Comparison of ENCODE assay signal across 24 cellular contexts in genomic region chr9:91700475-91700874, GRCh38.
DNase-seq lines count a peak whose midpoint lies in the region; ATAC-seq, FAIRE-seq and TF ChIP-seq lines count a peak whose summit lies in the region.
"Had no signal": no experiment of that assay in that cellular context is flagged by ENCODE, and none has a peak within 500 bp of the region (broad histone marks: within the 10 kb centered on the region; RNA-seq: fewer than 3 reads in every experiment).

No MANE protein-coding gene starts in this region.

- H3K4me2 ChIP-seq in HepG2 (ENCODE audit: low read depth, low read length): no peak overlapping the region
- H3K4me2 ChIP-seq in K562 (ENCODE audit: insufficient read depth, low read length): no peak overlapping the region
- H3K4me2 ChIP-seq in SK-N-SH: no peak overlapping the region
- H3K4me2 ChIP-seq: BLaER1 had no signal

- peaks cover 8% of the 10 kb centered on the region for H3K9me3 ChIP-seq in HepG2 (ENCODE audit: low read length)
- no peaks in the 10 kb centered on the region for H3K9me3 ChIP-seq in right lobe of liver
- no peaks in the 10 kb centered on the region for H3K9me3 ChIP-seq in K562 (replicated peaks; ENCODE audit: control insufficient read depth, insufficient read depth, low read depth, low read length)
- H3K9me3 ChIP-seq in SK-N-SH: no peaks in the 10 kb centered on the region
- H3K9me3 ChIP-seq: BE2C had no signal

- H2AFZ ChIP-seq in HepG2 (ENCODE audit: low read length): no peak overlapping the region
- no peak overlapping the region for H2AFZ ChIP-seq in K562 (ENCODE audit: low read depth, low read length)
- no peak overlapping the region for H2AFZ ChIP-seq in SK-N-SH (ENCODE audit: low read depth)

- no peak overlapping the region for H3K9ac ChIP-seq in HepG2 (ENCODE audit: insufficient read depth, low read depth, low read length)
- H3K9ac ChIP-seq in K562 (ENCODE audit: insufficient read depth in 1 of 2, low read depth in 2 of 2, low read length in 2 of 2): no peak overlapping the region
- no peak overlapping the region for H3K9ac ChIP-seq in SK-N-SH
- H3K9ac ChIP-seq: BLaER1 had no signal

- H3K27me3 ChIP-seq in HepG2 (ENCODE audit: control insufficient read depth in 1 of 2, insufficient read depth in 2 of 2, low read length in 2 of 2) (peaks cover 1 to 6% of the 10 kb centered on the region in 2 experiments; a peak in 1 of 5 replicates), right lobe of liver (no peaks in the 10 kb centered on the region), K562 (ENCODE audit: control insufficient read depth in 2 of 2, insufficient read depth in 2 of 2, low read length in 2 of 2) (peaks cover 3 to 8% of the 10 kb centered on the region in 2 experiments; a peak in 2 of 5 replicates), SK-N-SH (ENCODE audit: insufficient read depth) (no peaks in the 10 kb centered on the region)
- H3K27me3 ChIP-seq: BE2C, BLaER1 had no signal

- H3K9me1 ChIP-seq in K562 (ENCODE audit: control insufficient read depth, insufficient read depth, low read length): no peaks in the 10 kb centered on the region

- TF ChIP-seq EP300 in HepG2 (IDR thresholded peaks at IDR 0.05; ENCODE audit: low read depth in 2 of 2, low read length in 2 of 2) (no peak), HepG2 (CRISPR knock-in tag; IDR thresholded peaks at IDR 0.05; ENCODE audit: borderline replicate concordance) (no peak), K562 (IDR thresholded peaks at IDR 0.05; ENCODE audit: low read length) (no peak), SK-N-SH (IDR thresholded peaks at IDR 0.05; ENCODE audit: borderline replicate concordance in 1 of 2, low read depth in 1 of 2, low read length in 1 of 2) (no peak)

- H3K27ac ChIP-seq in HepG2 (ENCODE audit: extremely low read length, insufficient read depth, low read length) (no peak overlapping the region), right lobe of liver (no peak overlapping the region), K562 (ENCODE audit: extremely low read depth, low read depth, low read length) (no peak overlapping the region), SK-N-SH (ENCODE audit: low read depth in 2 of 2, low read length in 1 of 2) (no peak overlapping the region)
- H3K27ac ChIP-seq: 22Rv1, BLaER1 had no signal

- H3F3A ChIP-seq in SK-N-SH (replicated peaks; ENCODE audit: insufficient read depth): no peaks in the 10 kb centered on the region

- H4K20me1 ChIP-seq in HepG2 (ENCODE audit: insufficient read depth, low read length) (no peaks in the 10 kb centered on the region), K562 (replicated peaks; ENCODE audit: control insufficient read depth, insufficient read depth, low read length) (no peaks in the 10 kb centered on the region), SK-N-SH (ENCODE audit: insufficient read depth) (no peaks in the 10 kb centered on the region)
- H4K20me1 ChIP-seq: BLaER1 had no signal

- BruUV-seq in HepG2 (replicated peaks; lab: Mats Ljungman, UMichigan) (no TSS peak), K562 (replicated peaks; lab: Mats Ljungman, UMichigan) (no TSS peak)

- TF ChIP-seq RAD21 in HepG2 (CRISPR knock-in tag; IDR thresholded peaks at IDR 0.05): no peak
- no peak for TF ChIP-seq RAD21 in K562 (CRISPR knock-in tag; conservative IDR thresholded peaks at IDR 0.05 in 1 of 2, IDR thresholded peaks at IDR 0.05 in 1 of 2)
- TF ChIP-seq RAD21 in SK-N-SH (IDR thresholded peaks at IDR 0.05; ENCODE audit: low read length): no peak

- FAIRE-seq in HepG2 (lab: Jason Lieb, UNC) (no peak), K562 (lab: Jason Lieb, UNC) (no peak)
- FAIRE-seq: GM12878, GM12892, GM18507 had no signal

- H3K4me3 ChIP-seq in HepG2 (replicated peaks in 1 of 3; ENCODE audit: insufficient read depth in 1 of 3, low read depth in 2 of 3, low read length in 3 of 3): no peak overlapping the region
- no peak overlapping the region for H3K4me3 ChIP-seq in right lobe of liver
- H3K4me3 ChIP-seq in K562: no peak overlapping the region
- H3K4me3 ChIP-seq in SK-N-SH (ENCODE audit: low read depth in 2 of 2, low read length in 1 of 2): no peak overlapping the region
- H3K4me3 ChIP-seq: BLaER1, GM12878 had no signal

- CTCF ChIA-PET in HepG2 (lab: Yijun Ruan, JAX; ENCODE audit: low intra/inter-chr PET ratio, low total read pairs) (no interaction called here), K562 (lab: Yijun Ruan, JAX; ENCODE audit: low intra/inter-chr PET ratio) (no interaction called here), SK-N-SH (lab: Yijun Ruan, JAX) (interaction anchor here (1.2 to 1.8 kb wide), 2 partner anchors 41 to 279 kb away, joined by 3 to 5 read pairs; no protein-coding TSS in a partner anchor)

- in situ Hi-C loops in HepG2 (cut with HindIII; ENCODE audit: extremely low pct_ligation_motif_present, low pct_unique_long_range_greater_than_20kb): no loop called here
- in situ Hi-C loops in K562 (cut with MboI): no loop called here

- H3K79me2 ChIP-seq in HepG2 (ENCODE audit: insufficient read depth, low read length): no peaks in the 10 kb centered on the region
- no peaks in the 10 kb centered on the region for H3K79me2 ChIP-seq in K562 (ENCODE audit: control insufficient read depth, insufficient read depth, low read length)
- H3K79me2 ChIP-seq in SK-N-SH (ENCODE audit: insufficient read depth): no peaks in the 10 kb centered on the region

- TF ChIP-seq CTCF in HepG2 (CRISPR knock-in tag; IDR thresholded peaks at IDR 0.05) (no peak), right lobe of liver (IDR thresholded peaks at IDR 0.05) (no peak), K562 (IDR thresholded peaks at IDR 0.05 in 2 of 3, conservative IDR thresholded peaks at IDR 0.05 in 1 of 3; ENCODE audit: insufficient read depth in 2 of 3, low read depth in 1 of 3, low read length in 3 of 3) (no peak), SK-N-SH (IDR thresholded peaks at IDR 0.05) (no peak)

- 0% methylated on average over 5 of the region's 5 CpGs for WGBS in HepG2 (ENCODE audit: low lambda C conversion rate)
- 69% methylated on average over 5 of the region's 5 CpGs for whole genome bisulfite sequencing in right lobe of liver (ENCODE audit: insufficient coverage, low coverage, low lambda C conversion rate, missing lambda C conversion rate)
- 2% methylated on average over 5 of the region's 5 CpGs for WGBS in K562 (ENCODE audit: insufficient coverage, low coverage, missing lambda C conversion rate)
- 43% methylated on average over 5 of the region's 5 CpGs for WGBS in SK-N-SH (ENCODE audit: low lambda C conversion rate)

- H3K4me1 ChIP-seq in HepG2 (ENCODE audit: insufficient read depth, low read length) (no peaks in the 10 kb centered on the region), right lobe of liver (no peaks in the 10 kb centered on the region), K562 (replicated peaks in 1 of 2; ENCODE audit: control insufficient read depth in 2 of 2, insufficient read depth in 2 of 2, low read length in 2 of 2) (peaks cover 0 to 4% of the 10 kb centered on the region in 2 experiments; a peak in 1 of 5 replicates), SK-N-SH (ENCODE audit: control insufficient read depth in 1 of 2, insufficient read depth in 2 of 2, low read depth in 1 of 2, low read length in 1 of 2) (no peaks in the 10 kb centered on the region)
- H3K4me1 ChIP-seq: BE2C, BLaER1 had no signal

- no peaks in the 10 kb centered on the region for H3K9me2 ChIP-seq in SK-N-SH

- POLR2A ChIA-PET in HepG2 (lab: Yijun Ruan, JAX) (no interaction called here), K562 (lab: Yijun Ruan, JAX) (interaction anchor here (0.6 kb wide), 1 partner anchor 17 kb away, joined by 3 read pairs; no protein-coding TSS in a partner anchor), SK-N-SH (lab: Yijun Ruan, JAX) (no interaction called here)

- ATAC-seq in HepG2: no peak
- ATAC-seq in right lobe of liver: no peak
- no peak for ATAC-seq in K562
- ATAC-seq in HG02642 (IDR thresholded peaks at IDR 0.05; ENCODE audit: poor library complexity, unreplicated experiment): no peak
- ATAC-seq: GM12878 had no signal

- DNase-seq in HepG2 (ENCODE audit: low spot score): no peak
- no peak for DNase-seq in right lobe of liver
- DNase-seq in K562 (ENCODE audit: extremely low read depth in 1 of 4, low spot score in 3 of 4): no peak
- DNase-seq in SK-N-SH: no peak
- DNase-seq: ACHN; BE2C; C1 segment of cervical spinal cord; CD4-positive, alpha-beta memory T cell; CD4-positive, CD25-positive, alpha-beta regulatory T cell; CD8-positive, alpha-beta memory T cell; COR-L47; DMS 273 treated with DMSO at 0.1 percent for 48 hours; DMS153; DMS53; DMS79; DND-41; EL; GDM1 had no signal

- intact Hi-C loops in HepG2 (cut with micrococcal nuclease; ENCODE audit: unreplicated experiment): no loop called here
- intact Hi-C loops in right lobe of liver (cut with DNase I): no loop called here
- intact Hi-C loops in K562 (cut with micrococcal nuclease): no loop called here

- TF ChIP-seq POLR2A in HepG2 (IDR thresholded peaks at IDR 0.05; ENCODE audit: insufficient read depth in 1 of 2, low read depth in 2 of 2, low read length in 2 of 2): no peak
- TF ChIP-seq POLR2A in right lobe of liver (IDR thresholded peaks at IDR 0.05): no peak
- no peak for TF ChIP-seq POLR2A in K562 (conservative IDR thresholded peaks at IDR 0.05)

- H3K36me3 ChIP-seq in HepG2 (replicated peaks in 1 of 2; ENCODE audit: control insufficient read depth in 1 of 2, insufficient read depth in 2 of 2, low read length in 2 of 2) (no peaks in the 10 kb centered on the region), right lobe of liver (no peaks in the 10 kb centered on the region), K562 (ENCODE audit: control insufficient read depth, insufficient read depth, low read length) (no peaks in the 10 kb centered on the region), SK-N-SH (replicated peaks in 1 of 2; ENCODE audit: control insufficient read depth in 1 of 2, insufficient read depth in 2 of 2, low read length in 1 of 2) (no peaks in the 10 kb centered on the region)
- H3K36me3 ChIP-seq: BE2C, BLaER1 had no signal

TF ChIP-seq in HepG2, 621 proteins besides CTCF, POLR2A, EP300 and RAD21:
- peak; percentile 74 for TF ChIP-seq MAFF (IDR thresholded peaks at IDR 0.05; ENCODE audit: low read depth, low read length)
- TF ChIP-seq ZKSCAN1 (IDR thresholded peaks at IDR 0.05; ENCODE audit: low read length): no peak
- peak; percentile 60 to 79; a peak in 3 of 4 replicates for TF ChIP-seq MAFK (conservative IDR thresholded peaks at IDR 0.05 in 1 of 2, IDR thresholded peaks at IDR 0.05 in 1 of 2; ENCODE audit: low read length in 2 of 2)

TF ChIP-seq in K562, 482 proteins besides CTCF, POLR2A, EP300 and RAD21 (continues in another document):
- TF ChIP-seq CHD1 (IDR thresholded peaks at IDR 0.05; ENCODE audit: low read length) (no peak), NCOA1 (IDR thresholded peaks at IDR 0.05; ENCODE audit: low read depth) (no peak), ZNF830 (CRISPR knock-in tag; IDR thresholded peaks at IDR 0.05) (no peak), PML (IDR thresholded peaks at IDR 0.05; ENCODE audit: low read length) (no peak), ZNF316 (IDR thresholded peaks at IDR 0.05) (peak; percentile 42; the same call in 1 of the 2 replicates)

TF ChIP-seq in SK-N-SH, 30 proteins besides CTCF, POLR2A, EP300 and RAD21 (continues in another document):
- no peak for TF ChIP-seq MXI1 (IDR thresholded peaks at IDR 0.05; ENCODE audit: low read depth, low read length)
- no peak for TF ChIP-seq GABPA (IDR thresholded peaks at IDR 0.05; ENCODE audit: low read depth)

Comparison
In these comparisons a context has a peak if more than half of its experiments do, and no peak if none do; other contexts are left out.
1. Of the 241 proteins assayed by ChIP-seq in both HepG2 and K562: peak only in HepG2: MAFF and MAFK; only in K562: none; in both: none; in neither: 239.